15 cellular contexts compared by ENCODE assay signal in the genomic region with DNA sequence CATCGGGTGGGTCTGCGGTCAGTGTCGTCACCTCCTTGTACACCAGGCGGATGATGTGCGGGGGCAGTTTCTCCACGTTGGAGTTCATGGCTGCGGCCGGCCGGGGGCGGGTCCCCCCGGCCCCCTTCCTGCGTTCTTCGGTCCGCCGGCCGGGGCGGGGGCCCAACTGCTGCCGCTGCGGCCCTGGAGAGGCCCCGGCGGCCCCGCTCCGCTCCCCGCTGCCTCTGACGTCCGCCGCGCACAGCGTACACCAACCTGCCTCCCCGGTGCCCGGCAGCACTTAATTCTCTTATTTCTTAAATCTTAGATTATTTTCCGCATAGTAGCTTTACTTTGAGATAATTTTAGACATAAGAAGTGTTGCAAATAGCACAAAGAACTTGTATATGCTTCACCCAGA. TPM values are rescaled to one million over a fixed set of nuclear protein-coding genes. Genes with fewer than 3 reads are reported as not detected.
DNase-seq lines count a peak whose midpoint lies in the region; TF ChIP-seq lines count a peak whose summit lies in the region.
"Not testable (repeated sequence)": the region's sequence is repeated elsewhere in the genome, so short reads cannot be mapped to it uniquely, and the experiment has no call there.
"Had no signal": no experiment of that assay in that cellular context is flagged by ENCODE, and none has a peak within 500 bp of the region (broad histone marks: within the 10 kb centered on the region; RNA-seq: fewer than 3 reads in every experiment).

No MANE protein-coding gene starts in this region.

- not testable (repeated sequence) for H3K27me3 Mint-ChIP-seq in endothelial cell (ENCODE audit: unreplicated experiment); neural crest cell (ENCODE audit: low read depth)

- not testable (repeated sequence) for H3K9me3 Mint-ChIP-seq in endothelial cell (ENCODE audit: unreplicated experiment)
- peaks cover 14% of the 10 kb centered on the region for H3K9me3 Mint-ChIP-seq in neural crest cell

- intact Hi-C loops in testis (cut with DNase I; ENCODE audit: low total_unique reads) = not testable (repeated sequence)

- H3K4me1 ChIP-seq in BLaER1 treated with 17β-estradiol and CSF1 and Interleukin-3, amounts not matched to agents 10 nM and 100 nM; HEK293 (ENCODE audit: control insufficient read depth, insufficient read depth, low read length); testis: not testable (repeated sequence)

- 62 to 76% methylated on average over 16 to 32 of the region's 32 CpGs for WGBS in testis, 2 donors

- H3K36me3 ChIP-seq in BLaER1 treated with 17β-estradiol and CSF1 and Interleukin-3, amounts not matched to agents 10 nM and 100 nM = peaks cover 43 to 82% (median 68%) of the 10 kb centered on the region in 11 experiments
- peaks cover 21% of the 10 kb centered on the region for H3K36me3 ChIP-seq in H7 (replicated peaks; ENCODE audit: control insufficient read depth, insufficient read depth, low read length)
- H3K36me3 ChIP-seq in HEK293 (ENCODE audit: control insufficient read depth in 2 of 2, insufficient read depth in 1 of 2, low read length in 2 of 2) = peaks cover 55 to 63% of the 10 kb centered on the region in 2 experiments
- not testable (repeated sequence) for H3K36me3 ChIP-seq in testis (ENCODE audit: low read depth, missing control alignments)

- peaks cover 56 to 86% (median 78%) of the 10 kb centered on the region in 11 experiments for H3K9me3 ChIP-seq in BLaER1 treated with 17β-estradiol and CSF1 and Interleukin-3, amounts not matched to agents 10 nM and 100 nM (replicated peaks in 1 of 11)
- H3K9me3 ChIP-seq in HEK293 (ENCODE audit: control insufficient read depth, insufficient read depth, low read depth, low read length); testis: not testable (repeated sequence)

- not testable (repeated sequence) for H3K27ac Mint-ChIP-seq in endothelial cell (ENCODE audit: unreplicated experiment); neural crest cell (ENCODE audit: unreplicated experiment)

- not testable (repeated sequence) for H3K4me2 ChIP-seq in BLaER1 treated with 17β-estradiol and CSF1 and Interleukin-3, amounts not matched to agents 10 nM and 100 nM

- not testable (repeated sequence) for H3K9ac ChIP-seq in BLaER1 treated with 17β-estradiol and CSF1 and Interleukin-3, amounts not matched to agents 10 nM and 100 nM

- TF ChIP-seq POLR2A in testis (IDR thresholded peaks at IDR 0.05) = not testable (repeated sequence)

- not testable (repeated sequence) for H4K20me1 ChIP-seq in BLaER1 treated with 17β-estradiol and CSF1 and Interleukin-3, amounts not matched to agents 10 nM and 100 nM

- H3K27ac ChIP-seq in BLaER1 treated with 17β-estradiol and CSF1 and Interleukin-3, amounts not matched to agents 10 nM and 100 nM; HEK293 (ENCODE audit: extremely low read depth, low read depth, low read length); testis: not testable (repeated sequence)

- CTCF ChIA-PET in HEK293 (lab: Yijun Ruan, JAX) = not testable (repeated sequence)

- not testable (repeated sequence) for TF ChIP-seq CTCF in HEK293 (tag by site-specific recombination; IDR thresholded peaks at IDR 0.05); endothelial cell (IDR thresholded peaks at IDR 0.05; ENCODE audit: unreplicated experiment); neural crest cell (conservative IDR thresholded peaks at IDR 0.05); testis (IDR thresholded peaks at IDR 0.05)

- DNase-seq in H7 (peak; percentile 15), islet precursor cell (peak; percentile 35)
- not testable (repeated sequence) for DNase-seq in endothelial cell (ENCODE audit: low spot score); neural crest cell (ENCODE audit: low read depth, low spot score); testis

- H3K4me3 ChIP-seq in BLaER1 treated with 17β-estradiol and CSF1 and Interleukin-3, amounts not matched to agents 10 nM and 100 nM = peak overlapping the region in 6 of 10 experiments; percentile 28 to 48 (median 35); a peak in 6 of 20 replicates
- H3K4me3 ChIP-seq in H7 (ENCODE audit: insufficient read depth, low read depth, low read length); HEK293 (ENCODE audit: low read depth, low read length): not testable (repeated sequence)
- peak overlapping the region; percentile 16 to 20 for H3K4me3 ChIP-seq in testis

- H3K4me1 Mint-ChIP-seq in endothelial cell (ENCODE audit: unreplicated experiment); neural crest cell: not testable (repeated sequence)

- not testable (repeated sequence) for H3K27me3 ChIP-seq in BLaER1 treated with 17β-estradiol and CSF1 and Interleukin-3, amounts not matched to agents 10 nM and 100 nM; H7 (ENCODE audit: control insufficient read depth, insufficient read depth, low read length); testis

- H3K4me3 Mint-ChIP-seq in endothelial cell (ENCODE audit: unreplicated experiment) (peak overlapping the region; percentile 71), neural crest cell (peak overlapping the region; percentile 47)

- H3K36me3 Mint-ChIP-seq in endothelial cell (ENCODE audit: low read depth, unreplicated experiment) (peaks cover 60% of the 10 kb centered on the region), neural crest cell (ENCODE audit: low read depth) (peaks cover 69% of the 10 kb centered on the region)

- POLR2A ChIA-PET in HEK293 (lab: Yijun Ruan, JAX) = not testable (repeated sequence)

TF ChIP-seq in HEK293, 187 proteins besides CTCF, POLR2A, EP300 and RAD21:
- 0 out of 2 replicates have a peak, but pooled peaks have one; percentile 3 for TF ChIP-seq ZNF202 (tag by site-specific recombination; IDR thresholded peaks at IDR 0.05; ENCODE audit: borderline replicate concordance)

RNA-seq across cellular contexts. Expression of gene ZNF286A, which starts 5.3 kb away (rescaled TPM):
- total RNA-seq in H7 (2014; rRNA removed; shearing (Covaris generic)) = 49.9 and 58.9 TPM in 2 replicates
- 82.3 TPM for total RNA-seq in endothelial cell (ENCODE audit: unreplicated experiment)
- 128 and 130 TPM in 2 replicates for total RNA-seq in neural crest cell
- total RNA-seq in testis = 10 to 100 TPM; 21.1 to 30.7 TPM
- 17.6 TPM for polyA plus RNA-seq in testis (ENCODE audit: insufficient read depth, low read depth, low replicate concordance)

RNA-seq across cellular contexts. Expression of gene TRIM16, which starts 20.7 kb away (rescaled TPM):
- total RNA-seq in H7 (2014; rRNA removed; shearing (Covaris generic)) = 17.1 and 21.9 TPM in 2 replicates
- total RNA-seq in endothelial cell (ENCODE audit: unreplicated experiment) = 25.2 TPM
- 31.8 and 34.8 TPM in 2 replicates for total RNA-seq in neural crest cell
- total RNA-seq in testis = 10 to 100 TPM; 38.3 to 52.5 TPM
- polyA plus RNA-seq in testis (ENCODE audit: insufficient read depth, low read depth, low replicate concordance) = 24.4 TPM

RNA-seq across cellular contexts. Expression of gene TBC1D26, which starts 27.3 kb away (rescaled TPM):
- total RNA-seq in H7 (2014; rRNA removed; shearing (Covaris generic)) = 3.8 and 7.7 TPM in 2 replicates
- total RNA-seq in endothelial cell (ENCODE audit: unreplicated experiment) (2.4 TPM), neural crest cell (1.9 and 3.0 TPM in 2 replicates), testis (10 to 100 TPM in 1 of 2 donors, 1 to 10 TPM in 1; 9.8 to 18.7 TPM)
- 23.7 TPM for polyA plus RNA-seq in testis (ENCODE audit: insufficient read depth, low read depth, low replicate concordance)
- total RNA-seq: A172; B cell; Caco-2; CD4-positive, alpha-beta T cell; Daoy had no signal
- polyA plus RNA-seq: CD14-positive monocyte; CD4-positive, alpha-beta memory T cell; CD4-positive, CD25-positive, alpha-beta regulatory T cell had no signal
